In the genomic region with DNA sequence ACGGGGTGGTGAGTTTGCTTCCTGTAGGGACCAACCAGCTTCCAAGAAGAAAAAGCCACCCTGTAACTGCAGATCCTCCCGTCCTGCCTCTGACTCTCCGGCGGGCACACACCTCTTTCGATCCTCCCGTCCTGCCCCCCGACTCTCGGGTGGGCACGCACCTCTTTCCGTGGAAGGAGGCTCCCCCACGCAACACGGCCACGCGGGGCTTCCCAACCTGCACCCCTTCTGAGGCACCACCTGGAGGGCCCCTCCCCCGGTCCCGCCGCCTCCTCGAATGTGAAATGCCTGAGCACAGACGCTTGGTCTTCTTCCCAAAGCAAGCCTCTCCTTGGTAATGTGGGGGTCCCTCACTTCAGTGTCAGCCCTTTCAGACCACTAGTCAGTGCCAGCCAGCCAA, we compare ENCODE assay signal across 23 cellular contexts. TPM values are rescaled to one million over a fixed set of nuclear protein-coding genes. Genes with fewer than 3 reads are reported as not detected.
"Had no signal": no experiment of that assay in that cellular context is flagged by ENCODE, and none has a peak within 500 bp of the region (broad histone marks: within the 10 kb centered on the region; RNA-seq: fewer than 3 reads in every experiment).

No MANE protein-coding gene starts in this region.

- H3K36me3 ChIP-seq: breast epithelium, left lung, right lobe of liver, tibial nerve, WERI-Rb-1 had no signal

- H3K9me3 ChIP-seq: breast epithelium, left lung, right lobe of liver, SK-N-SH, tibial nerve had no signal

- H3K27me3 Mint-ChIP-seq: activated naive CD4-positive, alpha-beta T cell treated with anti-CD3 and anti-CD28 coated beads, Interleukin-2, amount 50 U/mL, for 24 hours had no signal

- ATAC-seq: left lung; stimulated activated naive CD8-positive, alpha-beta T cell treated with anti-CD3 and anti-CD28 coated beads, Interleukin-15, amount 100 ng/mL, for 72 hours had no signal

- DNase-seq: activated CD4-positive, alpha-beta T cell treated with anti-CD3 and anti-CD28 coated beads, Interleukin-2, amount 50 U/mL, for 48 hours; activated CD4-positive, CD25-positive, alpha-beta regulatory T cell treated with anti-CD3 and anti-CD28 coated beads, Interleukin-2, amount 50 U/mL, for 72 hours; activated gamma-delta T cell treated with Interleukin-2 at 50 U/mL for 16 hours; amniotic stem cell; erythroblast; foreskin keratinocyte; kidney glomerular epithelial cell; left lung; nucleus accumbens; posterior cingulate gyrus; right lobe of liver; stimulated activated CD4-positive, alpha-beta T cell treated with anti-CD3 and anti-CD28 coated beads, Interleukin-1b, Interleukin-23, amount 100 ng/mL, for 48 hours; stimulated activated naive CD8-positive, alpha-beta T cell treated with anti-CD3 and anti-CD28 coated beads, Interleukin-15, amount 100 ng/mL, for 72 hours; WERI-Rb-1 had no signal

- H3K27ac ChIP-seq: breast epithelium, foreskin keratinocyte, left lung, right lobe of liver, tibial nerve, WERI-Rb-1 had no signal

- H3K36me3 Mint-ChIP-seq: activated naive CD4-positive, alpha-beta T cell treated with anti-CD3 and anti-CD28 coated beads, Interleukin-2, amount 50 U/mL, for 24 hours had no signal

- H3K4me3 Mint-ChIP-seq: activated T-helper 1 cell treated with anti-CD3 and anti-CD28 coated beads, Interleukin-12 subunit alpha, Interleukin-12 subunit beta, Interleukin-2, Interleukin-4 antibody, amounts not matched to agents 30 ng/mL and 10 ng/mL and 1 ng/mL, durations not matched to agents 14 hours and 24 hours and 36 hours; nephron; T-helper 2 cell treated with Interferon-gamma antibody and Interleukin-4, amounts not matched to agents 5 μg/mL and 100 μg/mL, for 36 hours had no signal

- H3K9ac ChIP-seq: SK-N-SH had no signal

- H3K4me1 ChIP-seq: breast epithelium, foreskin keratinocyte, left lung, right lobe of liver had no signal

- H3K9me3 Mint-ChIP-seq: activated naive CD4-positive, alpha-beta T cell treated with anti-CD3 and anti-CD28 coated beads, Interleukin-2, amount 50 U/mL, for 24 hours; activated T-helper 1 cell treated with anti-CD3 and anti-CD28 coated beads, Interleukin-12 subunit alpha, Interleukin-12 subunit beta, Interleukin-2, Interleukin-4 antibody, amounts not matched to agents 30 ng/mL and 10 ng/mL and 1 ng/mL, durations not matched to agents 14 hours and 24 hours and 36 hours; nephron; stimulated activated naive CD8-positive, alpha-beta T cell treated with anti-CD3 and anti-CD28 coated beads, Interleukin-15, amount 100 ng/mL, for 72 hours; T-helper 2 cell treated with Interferon-gamma antibody and Interleukin-4, amounts not matched to agents 5 μg/mL and 100 μg/mL, for 36 hours had no signal

- H3K27ac Mint-ChIP-seq: activated naive CD4-positive, alpha-beta T cell treated with anti-CD3 and anti-CD28 coated beads, Interleukin-2, amount 50 U/mL, for 24 hours; activated T-helper 1 cell treated with anti-CD3 and anti-CD28 coated beads, Interleukin-12 subunit alpha, Interleukin-12 subunit beta, Interleukin-2, Interleukin-4 antibody, amounts not matched to agents 30 ng/mL and 10 ng/mL and 1 ng/mL, durations not matched to agents 14 hours and 24 hours and 36 hours; nephron; T-helper 2 cell treated with Interferon-gamma antibody and Interleukin-4, amounts not matched to agents 5 μg/mL and 100 μg/mL, for 36 hours had no signal

- H3K4me3 ChIP-seq: breast epithelium, left lung, right lobe of liver, skin epidermis, tibial nerve had no signal

RNA-seq across cellular contexts. Expression of a gene that starts 7.3 kb away (rescaled TPM):
- total RNA-seq: glomerular endothelial cell had no signal
- polyA plus RNA-seq: SK-N-SH had no signal
